In the genomic region with DNA sequence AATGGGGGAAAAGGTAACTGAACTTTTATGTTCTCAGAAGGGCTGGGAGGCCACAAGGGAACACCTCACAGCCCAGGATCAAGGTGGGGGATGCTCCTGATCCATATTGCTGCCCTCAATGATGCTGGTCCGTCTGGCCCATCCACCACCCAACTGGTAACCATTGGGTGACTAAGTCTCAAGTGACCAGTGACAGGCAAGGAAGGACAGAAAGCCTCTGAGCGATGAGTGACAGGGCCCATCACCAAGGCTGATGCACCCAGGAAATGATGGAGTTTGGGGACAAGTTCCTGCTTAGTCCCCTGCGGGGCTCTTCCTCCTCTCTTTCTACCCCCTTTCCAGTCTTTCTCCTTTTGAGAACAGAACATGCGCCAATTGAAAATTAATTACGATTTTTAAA, we compare ENCODE assay signal across 17 cellular contexts. TPM values are rescaled to one million over a fixed set of nuclear protein-coding genes. Genes with fewer than 3 reads are reported as not detected.
DNase-seq lines count a peak whose midpoint lies in the region; ATAC-seq and TF ChIP-seq lines count a peak whose summit lies in the region.
"Had no signal": no experiment of that assay in that cellular context is flagged by ENCODE, and none has a peak within 500 bp of the region (broad histone marks: within the 10 kb centered on the region; RNA-seq: fewer than 3 reads in every experiment).

No MANE protein-coding gene starts in this region.

- no peaks in the 10 kb centered on the region for H4K20me1 ChIP-seq in GM23248 (ENCODE audit: insufficient read depth)

- 46 to 49% methylated on average over 5 of the region's 5 CpGs for WGBS in GM23248 (ENCODE audit: low coverage in 1 of 2, low lambda C conversion rate in 2 of 2, missing lambda C conversion rate in 2 of 2), 2 experiments
- WGBS in esophagus muscularis mucosa, result 74% methylated on average over 5 of the region's 5 CpGs

- H3K9me3 ChIP-seq in GM23248 (ENCODE audit: low read depth) (no peaks in the 10 kb centered on the region), RWPE2 (ENCODE audit: severe bottlenecking) (no peaks in the 10 kb centered on the region), esophagus muscularis mucosa (no peaks in the 10 kb centered on the region), skeletal muscle tissue (ENCODE audit: control insufficient read depth in 3 of 3, low read length in 3 of 3) (no peaks in the 10 kb centered on the region)
- H3K9me3 ChIP-seq: neutrophil had no signal

- peaks cover 56% of the 10 kb centered on the region for H3K4me1 ChIP-seq in GM23248 (ENCODE audit: insufficient read depth)
- H3K4me1 ChIP-seq in RWPE2 (ENCODE audit: insufficient read depth, poor library complexity, severe bottlenecking), result peaks cover 16% of the 10 kb centered on the region
- peaks cover 18 to 44% (median 30%) of the 10 kb centered on the region in 4 donors for H3K4me1 ChIP-seq in esophagus muscularis mucosa
- peaks cover 7 to 16% (median 8%) of the 10 kb centered on the region in 3 donors for H3K4me1 ChIP-seq in skeletal muscle tissue (ENCODE audit: control insufficient read depth in 3 of 3, insufficient read depth in 3 of 3, low read length in 3 of 3)

- ATAC-seq in RWPE2 (ENCODE audit: low read depth) (no peak), GM19395 (IDR thresholded peaks at IDR 0.05; ENCODE audit: unreplicated experiment) (no peak), HG03432 (IDR thresholded peaks at IDR 0.05; ENCODE audit: unreplicated experiment) (no peak)

- H3K27me3 ChIP-seq in GM23248 (replicated peaks; ENCODE audit: insufficient read depth) (no peaks in the 10 kb centered on the region), RWPE2 (ENCODE audit: insufficient read depth, poor library complexity, severe bottlenecking) (no peaks in the 10 kb centered on the region), esophagus muscularis mucosa (peaks cover 0 to 48% (median 0%) of the 10 kb centered on the region in 4 donors), skeletal muscle tissue (ENCODE audit: control insufficient read depth in 3 of 3, insufficient read depth in 3 of 3, low read length in 3 of 3) (peaks cover 4 to 23% (median 6%) of the 10 kb centered on the region in 3 donors)
- H3K27me3 ChIP-seq: cardiac muscle cell, neutrophil had no signal

- H3K27ac ChIP-seq in GM23248, result peak overlapping the region; percentile 100
- H3K27ac ChIP-seq in RWPE2 (ENCODE audit: poor library complexity, severe bottlenecking), result peak overlapping the region; percentile 97
- peak overlapping the region in 3 of 4 donors; percentile 14 to 87 (median 48) for H3K27ac ChIP-seq in esophagus muscularis mucosa (replicated peaks in 1 of 4)
- peak overlapping the region; percentile 57 for H3K27ac ChIP-seq in skeletal muscle tissue (ENCODE audit: low read depth, low read length)
- H3K27ac ChIP-seq: cardiac muscle cell, neutrophil had no signal

- peaks cover 34% of the 10 kb centered on the region for H3F3A ChIP-seq in GM23248 (ENCODE audit: insufficient read depth)

- peak overlapping the region; percentile 28 for H2AFZ ChIP-seq in GM23248

- no peak for DNase-seq in GM23248
- no peak for DNase-seq in RWPE2 (ENCODE audit: low spot score)
- DNase-seq in esophagus muscularis mucosa (ENCODE audit: extremely low spot score), result no peak
- no peak for DNase-seq in stimulated activated CD4-positive, alpha-beta T cell treated with anti-CD3 and anti-CD28 coated beads, Interleukin-4, amount 100 ng/mL, for 24 hours
- no peak for DNase-seq in NCI-H526 treated with DMSO at 0.1 percent for 48 hours (lab: John Stamatoyannopoulos, UW)
- DNase-seq: amniotic stem cell; CD4-positive, CD25-positive, alpha-beta regulatory T cell; hippocampal formation; NCI-H1105 treated with DMSO at 0.1 percent for 48 hours; NCI-H2081 treated with DMSO at 0.1 percent for 48 hours; NCI-H446 treated with DMSO at 0.1 percent for 48 hours; NK-92 treated with Interleukin-12 subunit alpha and Interleukin-12 subunit beta, amount 100 ng/mL, for 24 hours had no signal

- no peaks in the 10 kb centered on the region for H3K36me3 ChIP-seq in GM23248 (ENCODE audit: low read depth)
- H3K36me3 ChIP-seq in RWPE2 (ENCODE audit: low read depth), result no peaks in the 10 kb centered on the region
- H3K36me3 ChIP-seq in esophagus muscularis mucosa, result no peaks in the 10 kb centered on the region
- no peaks in the 10 kb centered on the region for H3K36me3 ChIP-seq in skeletal muscle tissue (ENCODE audit: control insufficient read depth in 3 of 3, insufficient read depth in 3 of 3, low read length in 3 of 3)
- H3K36me3 ChIP-seq: cardiac muscle cell, neutrophil had no signal

- peak overlapping the region; percentile 10 for H3K4me2 ChIP-seq in GM23248 (ENCODE audit: unreplicated experiment)

- H3K9me2 ChIP-seq in GM23248 (ENCODE audit: insufficient read depth), result no peaks in the 10 kb centered on the region

- no peak for TF ChIP-seq EP300 in esophagus muscularis mucosa (IDR thresholded peaks at IDR 0.05)

- no peak overlapping the region for H3K4me3 ChIP-seq in GM23248
- H3K4me3 ChIP-seq in RWPE2 (ENCODE audit: severe bottlenecking), result no peak overlapping the region
- H3K4me3 ChIP-seq in esophagus muscularis mucosa, result no peak overlapping the region
- no peak overlapping the region for H3K4me3 ChIP-seq in skeletal muscle tissue (ENCODE audit: low read length in 3 of 3)
- H3K4me3 ChIP-seq: cardiac muscle cell had no signal

- in situ Hi-C loops in GM23248 (cut with MboI), result no loop called here

- H3K9ac ChIP-seq in GM23248 (peak overlapping the region; percentile 94), skeletal muscle tissue (ENCODE audit: low read depth in 1 of 3, low read length in 3 of 3) (no peak overlapping the region)

- peaks cover 22% of the 10 kb centered on the region for H3K79me2 ChIP-seq in GM23248 (ENCODE audit: insufficient read depth)

- TF ChIP-seq CTCF in RWPE2 (IDR thresholded peaks at IDR 0.05; ENCODE audit: poor library complexity, severe bottlenecking) (no peak), esophagus muscularis mucosa (IDR thresholded peaks at IDR 0.05) (no peak)

- no peak for TF ChIP-seq POLR2A in esophagus muscularis mucosa (IDR thresholded peaks at IDR 0.05; ENCODE audit: low read depth)

- intact Hi-C loops in esophagus muscularis mucosa (cut with DNase I), result no loop called here

RNA-seq across cellular contexts. Expression of gene MMP19, which starts 2.6 kb away (rescaled TPM):
- 17.6 and 26.3 TPM in 2 replicates for total RNA-seq in GM23248 (2014; rRNA removed; shearing (Covaris generic))
- polyA plus RNA-seq in GM23248 (2016; fragmentation: Nextera tagmentation; extraction: Ambion mirVana), result 13.8 and 15.7 TPM in 2 replicates
- total RNA-seq in esophagus muscularis mucosa (10 to 100 TPM in 2 of 4 donors, 1 to 10 TPM in 2; 5.5 to 17.4 (median 8.5) TPM), skeletal muscle tissue (2.6 TPM)
- total RNA-seq: cardiac muscle cell; CD4-positive, CD25-positive, alpha-beta regulatory T cell had no signal
- polyA plus RNA-seq: CD4-positive, CD25-positive, alpha-beta regulatory T cell had no signal

RNA-seq across cellular contexts. Expression of gene DNAJC14, which starts 16.0 kb away (rescaled TPM):
- total RNA-seq in GM23248 (2014; rRNA removed; shearing (Covaris generic)), result 38.7 and 43.8 TPM in 2 replicates
- polyA plus RNA-seq in GM23248 (2016; fragmentation: Nextera tagmentation; extraction: Ambion mirVana), result 23.7 and 24.5 TPM in 2 replicates
- total RNA-seq in esophagus muscularis mucosa, result 10 to 100 TPM; 23.7 to 33.7 (median 30.0) TPM
- 33.4 TPM for total RNA-seq in skeletal muscle tissue

RNA-seq across cellular contexts. Expression of gene ORMDL2, which starts 27.5 kb away (rescaled TPM):
- total RNA-seq in GM23248 (2014; rRNA removed; shearing (Covaris generic)), result 21.1 and 21.7 TPM in 2 replicates
- polyA plus RNA-seq in GM23248 (2016; fragmentation: Nextera tagmentation; extraction: Ambion mirVana), result 86.6 and 87.7 TPM in 2 replicates
- total RNA-seq in esophagus muscularis mucosa (10 to 100 TPM in 2 of 4 donors, 1 to 10 TPM in 2; 8.3 to 15.7 (median 11.8) TPM), skeletal muscle tissue (11.0 TPM)

RNA-seq across cellular contexts. Expression of gene SARNP, which starts 27.8 kb away (rescaled TPM):
- total RNA-seq in GM23248 (2014; rRNA removed; shearing (Covaris generic)), result 53.6 and 65.1 TPM in 2 replicates
- polyA plus RNA-seq in GM23248 (2016; fragmentation: Nextera tagmentation; extraction: Ambion mirVana), result 131 and 139 TPM in 2 replicates
- total RNA-seq in esophagus muscularis mucosa (10 to 100 TPM; 57.7 to 78.0 (median 70.1) TPM), skeletal muscle tissue (71.5 TPM)

Comparison
In these comparisons a context has a peak if more than half of its experiments do, and no peak if none do; other contexts are left out.
1. H3K27ac ChIP-seq: peak in every context shown above with its lines; median percentile 100 in GM23248; 97 in RWPE2; 57 in skeletal muscle tissue; 48 in esophagus muscularis mucosa.